28 cellular contexts compared by ENCODE assay signal in the genomic region with DNA sequence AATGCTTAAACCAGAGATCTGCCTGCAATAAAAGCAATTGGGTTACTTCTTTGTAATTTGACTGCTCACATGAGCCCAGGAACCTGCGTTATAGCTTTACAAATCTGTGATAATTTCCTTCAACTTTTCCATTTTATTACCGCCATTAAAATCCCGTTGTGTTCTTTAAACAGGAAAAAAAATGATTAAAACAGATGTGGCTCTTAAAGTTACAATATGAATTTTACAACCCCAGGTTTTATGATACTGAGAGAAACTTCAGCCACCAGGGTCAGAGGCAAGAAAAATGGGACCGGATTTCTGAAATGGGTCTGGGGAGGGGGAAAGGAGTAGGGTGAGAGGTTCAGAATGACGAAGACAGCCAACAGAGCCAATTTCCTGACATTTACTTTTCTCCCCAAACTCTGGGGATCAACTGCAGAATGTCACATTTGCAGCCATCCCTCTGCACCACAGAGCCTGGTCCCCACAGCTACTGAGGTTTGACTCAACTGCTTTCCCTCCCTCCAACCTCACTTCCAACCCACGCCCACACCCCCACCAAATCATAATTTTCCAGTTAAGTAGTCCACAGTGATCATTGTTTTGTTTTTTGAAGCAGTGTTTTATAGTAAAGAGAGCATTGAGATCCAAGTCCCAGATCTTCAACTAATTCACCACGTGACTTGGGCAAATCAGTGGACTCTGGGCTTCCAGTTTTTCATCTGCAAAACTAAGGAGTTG.
"Had no signal": no experiment of that assay in that cellular context is flagged by ENCODE, and none has a peak within 500 bp of the region (broad histone marks: within the 10 kb centered on the region; RNA-seq: fewer than 3 reads in every experiment).

No MANE protein-coding gene starts in this region.

- ATAC-seq: activated CD4-positive, CD25-positive, alpha-beta regulatory T cell treated with anti-CD3 and anti-CD28 coated beads, Interleukin-2, amount 50 U/mL, for 24 hours; activated CD8-positive, alpha-beta memory T cell treated with anti-CD3 and anti-CD28 coated beads, Interleukin-2, amount 10 ng/mL, durations not matched to agents 7 days and 5 days; activated naive CD4-positive, alpha-beta T cell treated with anti-CD3 and anti-CD28 coated beads, Interleukin-2, amount 50 U/mL, for 72 hours; activated naive CD8-positive, alpha-beta T cell treated with anti-CD3 and anti-CD28 coated beads, Interleukin-2, amount 50 U/mL, for 24 hours; Panc1; Right ventricle myocardium inferior had no signal

- H3K9me3 ChIP-seq: SJCRH30, SK-N-SH had no signal

- H3K4me3 ChIP-seq: cardiac muscle cell, SJCRH30 had no signal

- H3K27ac Mint-ChIP-seq: activated CD8-positive, alpha-beta memory T cell treated with anti-CD3 and anti-CD28 coated beads, Interleukin-2, amount 10 ng/mL, durations not matched to agents 7 days and 5 days; activated naive CD4-positive, alpha-beta T cell treated with anti-CD3 and anti-CD28 coated beads, Interleukin-2, amount 50 U/mL, for 72 hours; activated naive CD8-positive, alpha-beta T cell treated with anti-CD3 and anti-CD28 coated beads, Interleukin-2, amount 50 U/mL, for 24 hours; activated T-cell treated with anti-CD3 and anti-CD28 coated beads, Interleukin-2, amount 50 U/mL, for 24 hours; activated T-helper 1 cell treated with anti-CD3 and anti-CD28 coated beads, Interleukin-12 subunit alpha, Interleukin-12 subunit beta, Interleukin-2, Interleukin-4 antibody, amounts not matched to agents 30 ng/mL and 10 ng/mL and 1 ng/mL, durations not matched to agents 14 hours and 24 hours and 36 hours had no signal

- DNase-seq: activated CD4-positive, alpha-beta T cell treated with anti-CD3 and anti-CD28 coated beads for 4 hours; activated CD4-positive, alpha-beta T cell treated with anti-CD3 and anti-CD28 coated beads, Interleukin-2, amount 50 U/mL, for 48 hours; activated CD8-positive, alpha-beta memory T cell treated with anti-CD3 and anti-CD28 coated beads, Interleukin-2, amount 10 ng/mL, durations not matched to agents 7 days and 5 days; activated effector memory CD4-positive, alpha-beta T cell treated with anti-CD3 and anti-CD28 coated beads, Interleukin-2, amount 50 U/mL, for 16 hours; activated naive CD4-positive, alpha-beta T cell treated with Interleukin-2 at 50 U/mL for 16 hours; activated naive CD8-positive, alpha-beta T cell treated with anti-CD3 and anti-CD28 coated beads, Interleukin-2, amount 50 U/mL, for 24 hours; activated T-cell treated with anti-CD3 and anti-CD28 coated beads, Interleukin-2, amount 50 U/mL, for 24 hours; amygdala; brain microvascular endothelial cell; NCI-H1092; NCI-H1417; NCI-H1930; NCI-H2171 treated with DMSO at 0.1 percent for 48 hours; NCI-H226; NCI-H510A; NK-92 treated with Interleukin-12 subunit alpha and Interleukin-12 subunit beta, amount 100 ng/mL, for 24 hours; OCI-M1; RPMI8226; SJCRH30; SK-N-SH; T-helper 1 cell had no signal

- H3K9me3 Mint-ChIP-seq: activated naive CD4-positive, alpha-beta T cell treated with anti-CD3 and anti-CD28 coated beads, Interleukin-2, amount 50 U/mL, for 72 hours; activated naive CD8-positive, alpha-beta T cell treated with anti-CD3 and anti-CD28 coated beads, Interleukin-2, amount 50 U/mL, for 24 hours; activated T-cell treated with anti-CD3 and anti-CD28 coated beads, Interleukin-2, amount 50 U/mL, for 24 hours; activated T-helper 1 cell treated with anti-CD3 and anti-CD28 coated beads, Interleukin-12 subunit alpha, Interleukin-12 subunit beta, Interleukin-2, Interleukin-4 antibody, amounts not matched to agents 30 ng/mL and 10 ng/mL and 1 ng/mL, durations not matched to agents 14 hours and 24 hours and 36 hours had no signal

- H3K4me1 Mint-ChIP-seq: activated CD8-positive, alpha-beta memory T cell treated with anti-CD3 and anti-CD28 coated beads, Interleukin-2, amount 10 ng/mL, durations not matched to agents 7 days and 5 days; activated naive CD8-positive, alpha-beta T cell treated with anti-CD3 and anti-CD28 coated beads, Interleukin-2, amount 50 U/mL, for 24 hours had no signal

- H3K27me3 ChIP-seq: SJCRH30 had no signal

- H3K27ac ChIP-seq: brain microvascular endothelial cell, cardiac muscle cell, KMS-11, SJCRH30 had no signal

- H3K4me3 Mint-ChIP-seq: activated CD8-positive, alpha-beta memory T cell treated with anti-CD3 and anti-CD28 coated beads, Interleukin-2, amount 10 ng/mL, durations not matched to agents 7 days and 5 days; activated naive CD8-positive, alpha-beta T cell treated with anti-CD3 and anti-CD28 coated beads, Interleukin-2, amount 50 U/mL, for 24 hours; activated T-cell treated with anti-CD3 and anti-CD28 coated beads, Interleukin-2, amount 50 U/mL, for 24 hours; activated T-helper 1 cell treated with anti-CD3 and anti-CD28 coated beads, Interleukin-12 subunit alpha, Interleukin-12 subunit beta, Interleukin-2, Interleukin-4 antibody, amounts not matched to agents 30 ng/mL and 10 ng/mL and 1 ng/mL, durations not matched to agents 14 hours and 24 hours and 36 hours had no signal

- H3K36me3 ChIP-seq: brain microvascular endothelial cell, cardiac muscle cell, SJCRH30 had no signal

- H3K36me3 Mint-ChIP-seq: activated CD8-positive, alpha-beta memory T cell treated with anti-CD3 and anti-CD28 coated beads, Interleukin-2, amount 10 ng/mL, durations not matched to agents 7 days and 5 days; activated naive CD4-positive, alpha-beta T cell treated with anti-CD3 and anti-CD28 coated beads, Interleukin-2, amount 50 U/mL, for 72 hours had no signal
